8 cellular contexts compared by ENCODE assay signal in genomic region chr15:64814283-64814682, GRCh38. TPM values are rescaled to one million over a fixed set of nuclear protein-coding genes. Genes with fewer than 3 reads are reported as not detected.
"Had no signal": no experiment of that assay in that cellular context is flagged by ENCODE, and none has a peak within 500 bp of the region (broad histone marks: within the 10 kb centered on the region; RNA-seq: fewer than 3 reads in every experiment).

No MANE protein-coding gene starts in this region.

RNA-seq across cellular contexts. Expression of gene PIF1, which starts 11.2 kb away (rescaled TPM):
- total RNA-seq: ascending aorta, body of pancreas had no signal

RNA-seq across cellular contexts. Expression of gene RBPMS2, which starts 38.9 kb away (rescaled TPM):
- total RNA-seq: activated naive CD4-positive, alpha-beta T cell treated with anti-CD3 and anti-CD28 coated beads for 36 hours; activated naive CD4-positive, alpha-beta T cell treated with anti-CD3 and anti-CD28 coated beads, Interleukin-2, amount 50 U/mL, for 72 hours; activated naive CD8-positive, alpha-beta T cell treated with anti-CD3 and anti-CD28 coated beads for 36 hours; activated naive CD8-positive, alpha-beta T cell treated with anti-CD3 and anti-CD28 coated beads, Interleukin-2, amount 10 ng/mL, durations not matched to agents 7 days and 5 days; activated T-helper 17 cell treated with anti-CD3 and anti-CD28 coated beads, Interleukin-2, amount 50 U/mL, for 72 hours; ascending aorta; bronchial epithelial cell had no signal
